11 cellular contexts compared by ENCODE assay signal in the genomic region with DNA sequence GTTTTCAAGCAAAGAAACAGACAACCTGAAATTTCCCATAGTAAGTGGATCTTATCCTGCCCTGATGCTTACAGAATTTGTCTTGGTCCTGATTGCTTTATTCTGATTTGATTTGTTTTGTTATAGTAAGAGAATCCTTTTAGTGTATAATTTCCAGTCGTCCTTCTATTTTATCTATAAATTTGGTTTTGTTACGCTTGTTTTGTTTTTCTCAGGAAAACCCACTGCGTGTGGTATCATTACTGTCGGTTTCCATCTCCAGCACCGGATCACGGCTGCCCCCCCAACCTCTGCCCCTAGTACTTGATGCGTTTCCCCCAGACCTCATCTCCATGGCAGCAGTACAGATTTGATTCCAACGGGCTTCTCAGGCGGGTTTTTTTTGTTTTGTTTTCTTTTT.
"Had no signal": no experiment of that assay in that cellular context is flagged by ENCODE, and none has a peak within 500 bp of the region (broad histone marks: within the 10 kb centered on the region; RNA-seq: fewer than 3 reads in every experiment).

No MANE protein-coding gene starts in this region.

- H3K4me3 ChIP-seq: GM23248, GM23338, HAP-1 had no signal

- H3K36me3 ChIP-seq: HAP-1 had no signal

- H3K4me2 ChIP-seq: GM23338 had no signal

- FAIRE-seq: H1, H54 had no signal

- DNase-seq: GM23248, GOT3, H7, H9, HCEC 1CT, HFFc6 had no signal

- H3K9ac ChIP-seq: GM23248 had no signal

- H3K27ac ChIP-seq: GM23248 had no signal

- H3K4me1 ChIP-seq: HAP-1 had no signal

- ATAC-seq: GM23338, HCT116 had no signal

- H2AFZ ChIP-seq: GM23248, GM23338 had no signal

- H3K9me3 ChIP-seq: HAP-1 had no signal
